ENCODE assay signal across 17 cellular contexts in the genomic region with DNA sequence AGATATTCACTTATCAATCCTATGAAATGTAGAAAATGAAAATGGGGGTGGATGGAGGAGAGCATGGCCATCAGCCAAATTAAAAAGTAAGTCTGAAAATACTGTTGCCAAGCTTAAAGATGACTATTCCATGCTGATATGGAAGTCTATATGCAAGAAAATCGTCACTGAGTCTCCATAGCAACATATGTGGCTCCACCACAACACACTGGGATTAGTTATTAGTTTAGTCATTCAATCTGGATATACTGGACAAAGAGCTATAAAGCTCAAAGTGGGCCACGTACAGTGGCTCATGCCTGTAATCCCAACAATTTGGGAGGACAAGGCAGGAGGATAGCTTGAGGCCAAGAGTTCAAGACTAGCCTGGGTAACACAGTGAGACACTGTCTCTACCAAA. TPM values are rescaled to one million over a fixed set of nuclear protein-coding genes. Genes with fewer than 3 reads are reported as not detected.
A peak's percentile ranks its signal among the peaks of the same experiment; 100 is the strongest.
DNase-seq lines count a peak whose midpoint lies in the region; ATAC-seq, FAIRE-seq and TF ChIP-seq lines count a peak whose summit lies in the region.
"Had no signal": no experiment of that assay in that cellular context is flagged by ENCODE, and none has a peak within 500 bp of the region (broad histone marks: within the 10 kb centered on the region; RNA-seq: fewer than 3 reads in every experiment).

No MANE protein-coding gene starts in this region.

- no peak overlapping the region for H3K4me3 Mint-ChIP-seq in activated T-helper 2 cell treated with anti-CD3 and anti-CD28 coated beads, Interferon-gamma antibody, Interleukin-2, Interleukin-4, amounts not matched to agents 10 μg/mL and 5 μg/mL and 100 μg/mL, durations not matched to agents 14 hours and 24 hours and 36 hours (ENCODE audit: low read depth)
- H3K4me3 Mint-ChIP-seq: CD8-positive, alpha-beta T cell; H9 had no signal

- TF ChIP-seq EP300 in A549 (IDR thresholded peaks at IDR 0.05): no peak
- TF ChIP-seq EP300 in K562 (IDR thresholded peaks at IDR 0.05; ENCODE audit: low read length): no peak

- no peak overlapping the region for H2BK15ac ChIP-seq in IMR-90 (ENCODE audit: low read depth, low read length)

- H3K9me1 ChIP-seq in IMR-90 (ENCODE audit: insufficient read depth, low read length): no peaks in the 10 kb centered on the region
- H3K9me1 ChIP-seq in K562 (ENCODE audit: control insufficient read depth, insufficient read depth, low read length): no peaks in the 10 kb centered on the region

- H3K4me3 ChIP-seq in A549 (no peak overlapping the region), IMR-90 (ENCODE audit: insufficient read depth, low read depth, low read length) (no peak overlapping the region), K562 (no peak overlapping the region)
- H3K4me3 ChIP-seq: BLaER1 treated with 17β-estradiol and CSF1 and Interleukin-3, amounts not matched to agents 10 nM and 100 nM had no signal

- FAIRE-seq in A549 (lab: Jason Lieb, UNC) (no peak), K562 (lab: Jason Lieb, UNC) (no peak), H54 (lab: Jason Lieb, UNC) (no peak)
- FAIRE-seq: A204.1 had no signal

- POLR2A ChIA-PET in A549 (lab: Yijun Ruan, JAX) (no interaction called here), IMR-90 (lab: Charles Lee; ENCODE audit: unreplicated experiment) (no interaction called here), K562 (lab: Yijun Ruan, JAX) (no interaction called here)

- H4K20me1 ChIP-seq in IMR-90 (ENCODE audit: insufficient read depth, low read length) (no peaks in the 10 kb centered on the region), K562 (replicated peaks; ENCODE audit: control insufficient read depth, insufficient read depth, low read length) (no peaks in the 10 kb centered on the region)
- H4K20me1 ChIP-seq: BLaER1 treated with 17β-estradiol and CSF1 and Interleukin-3, amounts not matched to agents 10 nM and 100 nM had no signal

- H3K9ac ChIP-seq in IMR-90 (ENCODE audit: low read depth, low read length): no peak overlapping the region
- no peak overlapping the region for H3K9ac ChIP-seq in K562 (ENCODE audit: insufficient read depth in 1 of 2, low read depth in 2 of 2, low read length in 2 of 2)
- H3K9ac ChIP-seq: BLaER1 treated with 17β-estradiol and CSF1 and Interleukin-3, amounts not matched to agents 10 nM and 100 nM had no signal

- no peak overlapping the region for H2BK20ac ChIP-seq in IMR-90 (ENCODE audit: low read depth, low read length)

- H2AK9ac ChIP-seq in IMR-90 (replicated peaks; ENCODE audit: low read depth, low read length, poor library complexity): no peak overlapping the region

- H3K27me3 ChIP-seq in IMR-90 (ENCODE audit: control insufficient read depth, insufficient read depth, low read length) (no peaks in the 10 kb centered on the region; the same call in 1 of the 2 replicates), K562 (ENCODE audit: control insufficient read depth in 2 of 2, insufficient read depth in 2 of 2, low read length in 2 of 2) (peaks cover 9 to 17% of the 10 kb centered on the region in 2 experiments), foreskin keratinocyte (peaks cover 33% of the 10 kb centered on the region)
- H3K27me3 ChIP-seq: BLaER1 treated with 17β-estradiol and CSF1 and Interleukin-3, amounts not matched to agents 10 nM and 100 nM had no signal

- no peaks in the 10 kb centered on the region for H3K4me1 Mint-ChIP-seq in activated T-helper 2 cell treated with anti-CD3 and anti-CD28 coated beads, Interferon-gamma antibody, Interleukin-2, Interleukin-4, amounts not matched to agents 10 μg/mL and 5 μg/mL and 100 μg/mL, durations not matched to agents 14 hours and 24 hours and 36 hours (ENCODE audit: low read depth)

- CTCF ChIA-PET in A549 (lab: Yijun Ruan, JAX): interaction anchor here (0.6 to 2.1 kb wide), 6 partner anchors 9 to 237 kb away, joined by 3 to 6 read pairs (median 4); no protein-coding TSS in a partner anchor
- CTCF ChIA-PET in IMR-90 (lab: Yijun Ruan, JAX): no interaction called here
- CTCF ChIA-PET in K562 (lab: Yijun Ruan, JAX; ENCODE audit: low intra/inter-chr PET ratio): no interaction called here

- ATAC-seq in A549 (peak; percentile 44 to 61; a peak in 4 of 6 replicates), IMR-90 (ENCODE audit: low read depth) (no peak), K562 (no peak), foreskin keratinocyte (peak; percentile 80), GM21576 (IDR thresholded peaks at IDR 0.05; ENCODE audit: unreplicated experiment) (no peak)
- ATAC-seq: CD8-positive, alpha-beta T cell; PC-3 had no signal

- H3K4me2 ChIP-seq in A549 (no peak overlapping the region), IMR-90 (ENCODE audit: low read depth, low read length) (no peak overlapping the region), K562 (ENCODE audit: insufficient read depth, low read length) (no peak overlapping the region)
- H3K4me2 ChIP-seq: BLaER1 treated with 17β-estradiol and CSF1 and Interleukin-3, amounts not matched to agents 10 nM and 100 nM had no signal

- TF ChIP-seq RAD21 in A549 (conservative IDR thresholded peaks at IDR 0.05 in 1 of 2, IDR thresholded peaks at IDR 0.05 in 1 of 2): no peak
- TF ChIP-seq RAD21 in IMR-90 (IDR thresholded peaks at IDR 0.05; ENCODE audit: low read length): no peak
- TF ChIP-seq RAD21 in K562 (CRISPR knock-in tag; conservative IDR thresholded peaks at IDR 0.05 in 1 of 2, IDR thresholded peaks at IDR 0.05 in 1 of 2): no peak

- no peak overlapping the region for H4K8ac ChIP-seq in IMR-90 (ENCODE audit: low read depth in 2 of 2, low read length in 2 of 2)

- no peak overlapping the region for H2BK120ac ChIP-seq in IMR-90 (ENCODE audit: low read depth, low read length)

- BruUV-seq in IMR-90 (replicated peaks; lab: Mats Ljungman, UMichigan): no TSS peak
- no TSS peak for BruUV-seq in K562 (replicated peaks; lab: Mats Ljungman, UMichigan)

- H3K4ac ChIP-seq in IMR-90 (ENCODE audit: low read depth, low read length): no peak overlapping the region

- no peak overlapping the region for H3K14ac ChIP-seq in IMR-90 (replicated peaks; ENCODE audit: low read depth, low read length)

- TF ChIP-seq CTCF in A549 (IDR thresholded peaks at IDR 0.05): no peak
- no peak for TF ChIP-seq CTCF in IMR-90 (conservative IDR thresholded peaks at IDR 0.05; ENCODE audit: low read depth, low read length)
- no peak for TF ChIP-seq CTCF in K562 (IDR thresholded peaks at IDR 0.05 in 2 of 3, conservative IDR thresholded peaks at IDR 0.05 in 1 of 3; ENCODE audit: insufficient read depth in 2 of 3, low read depth in 1 of 3, low read length in 3 of 3)
- no peak for TF ChIP-seq CTCF in foreskin keratinocyte (conservative IDR thresholded peaks at IDR 0.05)

- dilution Hi-C loops in IMR-90 (cut with HindIII; ENCODE audit: low sequenced_read_pairs, unreplicated experiment): no loop called here

- intact Hi-C loops in IMR-90 (cut with micrococcal nuclease) (no loop called here), K562 (cut with micrococcal nuclease) (loop anchor here (10.0 kb wide), 1 partner anchor 557 kb away; no protein-coding TSS in a partner anchor)
- intact Hi-C loops in activated T-helper 2 cell treated with anti-CD3 and anti-CD28 coated beads, Interferon-gamma antibody, Interleukin-2, Interleukin-4, amounts not matched to agents 10 μg/mL and 5 μg/mL and 100 μg/mL, durations not matched to agents 14 hours and 24 hours and 36 hours (cut with micrococcal nuclease): no loop called here

- no peak for DNase-seq in A549 (ENCODE audit: low read depth in 1 of 2, low spot score in 1 of 2)
- peak; percentile 2 for DNase-seq in IMR-90
- DNase-seq in K562 (ENCODE audit: extremely low read depth in 1 of 4, low spot score in 3 of 4): no peak
- DNase-seq in foreskin keratinocyte: peak in 1 of 2 donors; percentile 18
- no peak for DNase-seq in H54 (ENCODE audit: insufficient read length, low spot score)
- DNase-seq in activated T-helper 2 cell treated with anti-CD3 and anti-CD28 coated beads, Interferon-gamma antibody, Interleukin-2, Interleukin-4, amounts not matched to agents 10 μg/mL and 5 μg/mL and 100 μg/mL, durations not matched to agents 14 hours and 24 hours and 36 hours (ENCODE audit: low spot score): no peak
- no peak for DNase-seq in NK-92 (lab: John Stamatoyannopoulos, UW; ENCODE audit: unreplicated experiment)
- DNase-seq: Calu3; CD8-positive, alpha-beta T cell; H9; NCI-H1105; NCI-H2081; NCI-H510A treated with DMSO at 0.1 percent for 48 hours; PC-3 had no signal

- WGBS in A549 (ENCODE audit: missing lambda C conversion rate): 13% methylated on average over 2 of the region's 2 CpGs
- no CpG with 5 or more reads among the region's 2 CpGs for WGBS in IMR-90 (ENCODE audit: extremely low coverage in 2 of 2, insufficient read length in 1 of 2), 2 experiments
- 3% methylated on average over 2 of the region's 2 CpGs for WGBS in K562 (ENCODE audit: insufficient coverage, low coverage, missing lambda C conversion rate)

- H3K4me1 ChIP-seq in A549 (no peaks in the 10 kb centered on the region), IMR-90 (ENCODE audit: control insufficient read depth, insufficient read depth, low read length) (no peaks in the 10 kb centered on the region), K562 (replicated peaks in 1 of 2; ENCODE audit: control insufficient read depth in 2 of 2, insufficient read depth in 2 of 2, low read length in 2 of 2) (no peaks in the 10 kb centered on the region), foreskin keratinocyte (no peaks in the 10 kb centered on the region)
- H3K4me1 ChIP-seq: BLaER1 treated with 17β-estradiol and CSF1 and Interleukin-3, amounts not matched to agents 10 nM and 100 nM had no signal

- H3K23ac ChIP-seq in IMR-90 (ENCODE audit: low read depth, low read length): no peak overlapping the region

- H4K5ac ChIP-seq in IMR-90 (ENCODE audit: low read depth, low read length): no peak overlapping the region

- H3K79me1 ChIP-seq in IMR-90 (ENCODE audit: low read depth in 1 of 2, low read length in 2 of 2): no peaks in the 10 kb centered on the region

- no peaks in the 10 kb centered on the region for H3K9me3 Mint-ChIP-seq in activated T-helper 2 cell treated with anti-CD3 and anti-CD28 coated beads, Interferon-gamma antibody, Interleukin-2, Interleukin-4, amounts not matched to agents 10 μg/mL and 5 μg/mL and 100 μg/mL, durations not matched to agents 14 hours and 24 hours and 36 hours
- H3K9me3 Mint-ChIP-seq: CD8-positive, alpha-beta T cell had no signal

- H3K27me3 Mint-ChIP-seq in activated T-helper 2 cell treated with anti-CD3 and anti-CD28 coated beads, Interferon-gamma antibody, Interleukin-2, Interleukin-4, amounts not matched to agents 10 μg/mL and 5 μg/mL and 100 μg/mL, durations not matched to agents 14 hours and 24 hours and 36 hours (ENCODE audit: low read depth): peaks cover 17% of the 10 kb centered on the region

- H2AFZ ChIP-seq in IMR-90 (replicated peaks; ENCODE audit: low read length, poor library complexity): no peak overlapping the region
- no peak overlapping the region for H2AFZ ChIP-seq in K562 (ENCODE audit: low read depth, low read length)

- H2BK5ac ChIP-seq in IMR-90 (ENCODE audit: low read depth, low read length, poor library complexity, severe bottlenecking): no peak overlapping the region

- H3K9me3 ChIP-seq in A549 (no peaks in the 10 kb centered on the region), IMR-90 (ENCODE audit: control insufficient read depth, insufficient read depth, low read length) (no peaks in the 10 kb centered on the region), K562 (replicated peaks; ENCODE audit: control insufficient read depth, insufficient read depth, low read depth, low read length) (no peaks in the 10 kb centered on the region)

- H3K36me3 ChIP-seq in IMR-90 (ENCODE audit: control insufficient read depth, insufficient read depth, low read length) (no peaks in the 10 kb centered on the region), K562 (ENCODE audit: control insufficient read depth, insufficient read depth, low read length) (no peaks in the 10 kb centered on the region)
- H3K36me3 ChIP-seq: BLaER1 treated with 17β-estradiol and CSF1 and Interleukin-3, amounts not matched to agents 10 nM and 100 nM had no signal

- no peak overlapping the region for H4K91ac ChIP-seq in IMR-90 (ENCODE audit: insufficient read depth, low read depth, low read length)

- H3K27ac ChIP-seq in A549 (no peak overlapping the region), IMR-90 (ENCODE audit: insufficient read depth, low read length) (no peak overlapping the region), K562 (ENCODE audit: extremely low read depth, low read depth, low read length) (no peak overlapping the region), foreskin keratinocyte (no peak overlapping the region)
- H3K27ac ChIP-seq: BLaER1 treated with 17β-estradiol and CSF1 and Interleukin-3, amounts not matched to agents 10 nM and 100 nM had no signal

- H3K27ac Mint-ChIP-seq in activated T-helper 2 cell treated with anti-CD3 and anti-CD28 coated beads, Interferon-gamma antibody, Interleukin-2, Interleukin-4, amounts not matched to agents 10 μg/mL and 5 μg/mL and 100 μg/mL, durations not matched to agents 14 hours and 24 hours and 36 hours: no peak overlapping the region
- H3K27ac Mint-ChIP-seq: CD8-positive, alpha-beta T cell; H9 had no signal

- TF ChIP-seq POLR2A in A549 (IDR thresholded peaks at IDR 0.05; ENCODE audit: low read length): no peak
- no peak for TF ChIP-seq POLR2A in IMR-90 (IDR thresholded peaks at IDR 0.05; ENCODE audit: low read depth, low read length)
- no peak for TF ChIP-seq POLR2A in K562 (conservative IDR thresholded peaks at IDR 0.05)
- TF ChIP-seq POLR2A in H54 (IDR thresholded peaks at IDR 0.05; ENCODE audit: low read depth, low read length): no peak

- H3K56ac ChIP-seq in IMR-90 (ENCODE audit: extremely low read depth, insufficient read depth, low read length): no peak overlapping the region

- H3K79me2 ChIP-seq in K562 (ENCODE audit: control insufficient read depth, insufficient read depth, low read length): no peaks in the 10 kb centered on the region

- in situ Hi-C loops in IMR-90 (cut with MboI; ENCODE audit: low sequenced_read_pairs) (no loop called here), K562 (cut with MboI) (no loop called here)

- no peaks in the 10 kb centered on the region for H3K36me3 Mint-ChIP-seq in activated T-helper 2 cell treated with anti-CD3 and anti-CD28 coated beads, Interferon-gamma antibody, Interleukin-2, Interleukin-4, amounts not matched to agents 10 μg/mL and 5 μg/mL and 100 μg/mL, durations not matched to agents 14 hours and 24 hours and 36 hours (ENCODE audit: low read depth)
- H3K36me3 Mint-ChIP-seq: CD8-positive, alpha-beta T cell had no signal

- no peak overlapping the region for H2AK5ac ChIP-seq in IMR-90 (ENCODE audit: low read depth, low read length)

- H3K18ac ChIP-seq in IMR-90 (ENCODE audit: low read depth, low read length): no peak overlapping the region

RNA-seq across cellular contexts. Expression of a gene that starts 24.7 kb away (rescaled TPM):
- polyA plus RNA-seq in A549 (2011; rRNA removed): 170 and 211 TPM in 2 replicates
- polyA plus RNA-seq in A549 (2012; cell fraction: cytosol; rRNA removed): 116 and 126 TPM in 2 replicates
- 60.9 and 65.6 TPM in 2 replicates for polyA plus RNA-seq in A549 (2012; cell fraction: nucleus; rRNA removed)
- polyA plus RNA-seq in A549 (2017; fragmentation: RNase III; extraction: RNeasy Plus Mini Kit Qiagen cat#74134 plus additional on column Dnase treatment): 210 to 219 TPM (median 212 TPM) in 3 replicates
- polyA minus RNA-seq in A549 (2011; rRNA and poly(A)+ RNA removed): 75.8 and 83.4 TPM in 2 replicates
- 80.8 and 124 TPM in 2 replicates for total RNA-seq in IMR-90 (2012; rRNA removed)
- polyA plus RNA-seq in IMR-90 (2012; rRNA removed): 94.2 and 98.3 TPM in 2 replicates
- 30.9 and 50.1 TPM in 2 replicates for polyA plus RNA-seq in IMR-90 (2012; cell fraction: cytosol; rRNA removed)
- polyA plus RNA-seq in IMR-90 (2012; cell fraction: nucleus; rRNA removed; ENCODE audit: low replicate concordance): 19.5 and 64.5 TPM in 2 replicates
- total RNA-seq in K562 (2011; cell fraction: chromatin; rRNA removed; ENCODE audit: low replicate concordance): 56.8 and 81.4 TPM in 2 replicates
- 55.3 and 57.0 TPM in 2 replicates for total RNA-seq in K562 (2011; cell fraction: nucleolus; rRNA removed)
- total RNA-seq in K562 (2011; cell fraction: nucleoplasm; rRNA removed): 67.5 and 79.8 TPM in 2 replicates
- 114 and 115 TPM in 2 replicates for total RNA-seq in K562 (2014; rRNA removed)
- total RNA-seq in K562 (2014; rRNA removed; fragmentation: Illumina TruSeq; extraction: Trizol): 144 and 152 TPM in 2 replicates
- 160 TPM in 2 replicates for total RNA-seq in K562 (2015; rRNA removed; fragmentation: Illumina TruSeq; extraction: Trizol)
- 148 and 156 TPM in 2 replicates for total RNA-seq in K562 (2021)
- polyA plus RNA-seq in K562 (2011; rRNA removed): 142 and 199 TPM in 2 replicates
- 88.7 and 96.3 TPM in 2 replicates for polyA plus RNA-seq in K562 (2011; cell fraction: cytosol; rRNA removed)
- polyA plus RNA-seq in K562 (2011; cell fraction: nucleus; rRNA removed): 85.1 and 99.5 TPM in 2 replicates
- 144 and 182 TPM in 2 replicates for polyA plus RNA-seq in K562 (2012)
- 226 and 227 TPM in 2 replicates for polyA plus RNA-seq in K562 (2014; fragmentation: Illumina TruSeq; extraction: Trizol)
- 100 to 1,000 TPM; 100 to 142 TPM for polyA plus RNA-seq in K562 (2014; fragmentation: Nextera tagmentation; extraction: Ambion mirVana)
- 162 and 164 TPM in 2 replicates for polyA plus RNA-seq in K562 (2014; rRNA removed)
- polyA minus RNA-seq in K562 (2011; rRNA and poly(A)+ RNA removed): 191 and 239 TPM in 2 replicates
- polyA minus RNA-seq in K562 (2011; cell fraction: cytosol; rRNA and poly(A)+ RNA removed): 48.9 and 62.5 TPM in 2 replicates
- polyA minus RNA-seq in K562 (2011; cell fraction: nucleus; rRNA and poly(A)+ RNA removed): 44.7 and 87.3 TPM in 2 replicates
- 107 and 122 TPM in 2 replicates for total RNA-seq in foreskin keratinocyte
- 117 and 134 TPM in 2 replicates for polyA plus RNA-seq in foreskin keratinocyte
- total RNA-seq in activated T-helper 2 cell treated with anti-CD3 and anti-CD28 coated beads, Interferon-gamma antibody, Interleukin-2, Interleukin-4, amounts not matched to agents 10 μg/mL and 5 μg/mL and 100 μg/mL, durations not matched to agents 14 hours and 24 hours and 36 hours: 164 and 170 TPM in 2 replicates

Comparison
In these comparisons a context has a peak if more than half of its experiments do, and no peak if none do; other contexts are left out.
1. ATAC-seq: peak in A549 (2 of 2) and foreskin keratinocyte (single experiment); none in IMR-90 (single experiment), K562 (single experiment) and GM21576 (single experiment).